Comparison of ENCODE assay signal across 9 cellular contexts in the genomic region with DNA sequence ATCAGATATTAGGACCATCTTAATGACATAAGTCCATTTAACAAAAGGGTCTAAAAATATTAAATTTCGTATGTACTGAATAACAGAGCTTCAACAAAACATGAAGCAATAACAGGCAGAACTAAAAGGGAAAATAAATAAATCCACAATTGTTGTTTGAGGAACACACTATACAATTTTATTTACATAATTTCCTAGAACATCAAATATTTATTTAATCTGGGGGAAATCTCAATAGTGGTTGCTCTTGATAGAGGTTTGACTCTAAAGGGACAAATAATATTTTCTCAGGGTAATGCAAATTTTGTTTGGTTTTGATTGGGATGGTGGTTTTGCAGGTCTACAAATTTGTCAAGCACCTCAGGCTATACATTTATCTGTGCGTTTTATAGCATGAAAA.
"Had no signal": no experiment of that assay in that cellular context is flagged by ENCODE, and none has a peak within 500 bp of the region (broad histone marks: within the 10 kb centered on the region; RNA-seq: fewer than 3 reads in every experiment).

No MANE protein-coding gene starts in this region.

- H3K4me3 ChIP-seq: GM23248, GM23338, HAP-1 had no signal

- H3K36me3 ChIP-seq: HAP-1 had no signal

- H3K4me1 ChIP-seq: HAP-1 had no signal

- H2AFZ ChIP-seq: GM23248, GM23338 had no signal

- ATAC-seq: GM23338, HCT116 had no signal

- DNase-seq: GM23248, GOT3, H7, H9, HCEC 1CT, HFFc6 had no signal

- H3K27ac ChIP-seq: GM23248 had no signal
